ENCODE assay signal across 10 cellular contexts in the genomic region with DNA sequence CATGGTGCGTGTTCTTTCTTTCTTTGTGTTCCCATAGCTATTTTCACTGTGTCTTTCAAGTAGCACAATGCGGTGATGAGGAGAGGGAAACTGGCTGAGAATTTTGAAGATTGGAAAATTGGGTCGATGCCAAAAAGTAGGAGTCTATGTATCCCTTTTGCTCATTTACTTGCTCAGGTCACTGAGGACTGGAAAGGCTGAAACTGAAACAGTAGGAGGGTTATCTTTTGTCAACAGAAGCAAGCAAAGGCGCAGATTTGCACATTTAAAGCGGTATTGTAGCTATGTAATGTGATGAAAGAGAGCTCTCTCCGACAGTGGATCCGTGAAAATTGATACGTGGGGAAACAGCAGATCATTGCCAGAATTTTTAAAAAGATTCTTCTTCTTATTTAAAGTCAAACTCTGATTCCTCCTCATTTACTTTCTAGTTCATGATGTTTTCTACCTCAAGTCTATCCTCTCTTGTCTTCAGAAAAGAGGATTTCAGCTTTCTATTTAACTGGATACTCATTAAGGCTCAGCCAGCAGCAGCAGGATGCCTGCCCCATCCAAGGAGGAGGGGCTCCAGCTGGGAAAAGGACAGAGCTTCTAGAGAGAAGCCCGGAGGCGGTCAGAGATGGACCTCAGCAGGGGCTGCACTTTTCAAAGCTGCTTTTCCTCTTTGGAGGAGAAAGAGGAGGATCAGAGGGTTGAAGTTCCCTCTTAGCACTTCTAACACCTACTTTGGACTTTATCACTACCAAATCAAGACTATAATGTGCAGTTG. TPM values are rescaled to one million over a fixed set of nuclear protein-coding genes. Genes with fewer than 3 reads are reported as not detected.
DNase-seq lines count a peak whose midpoint lies in the region; ATAC-seq and TF ChIP-seq lines count a peak whose summit lies in the region.
"Had no signal": no experiment of that assay in that cellular context is flagged by ENCODE, and none has a peak within 500 bp of the region (broad histone marks: within the 10 kb centered on the region; RNA-seq: fewer than 3 reads in every experiment).

No MANE protein-coding gene starts in this region.

- H3K4me1 ChIP-seq in heart right ventricle (peaks cover 0 to 16% (median 0%) of the 10 kb centered on the region in 9 donors), psoas muscle (no peaks in the 10 kb centered on the region)

- peak; percentile 59 for DNase-seq in HEK293T (ENCODE audit: extremely low spot score)
- peak; percentile 72 for DNase-seq in SK-N-MC (ENCODE audit: low read depth, low spot score)
- DNase-seq in heart right ventricle, result peak; percentile 28 to 53
- peak in 1 of 2 donors; percentile 46 for DNase-seq in psoas muscle
- no peak for DNase-seq in stimulated activated naive CD4-positive, alpha-beta T cell treated with Interleukin-2 at 50 U/mL for 16 hours (lab: John Stamatoyannopoulos, UW)
- DNase-seq: GOT3, NCI-H526 treated with DMSO at 0.1 percent for 48 hours had no signal

- TF ChIP-seq CTCF in heart right ventricle (IDR thresholded peaks at IDR 0.05) (no peak), psoas muscle (IDR thresholded peaks at IDR 0.05) (no peak)

- 19 to 25% methylated on average over 10 of the region's 10 CpGs for WGBS in heart right ventricle, 2 donors
- WGBS in psoas muscle, 3 donors, result 14% methylated on average over 10 of the region's 10 CpGs

- CTCF ChIA-PET in HEK293T (lab: Yijun Ruan, JAX), result interaction anchor here (0.7 kb wide), 1 partner anchor 13 kb away, joined by 4 read pairs; no protein-coding TSS in a partner anchor

- H3K9me3 ChIP-seq in SK-N-MC (ENCODE audit: low read depth, low read length), result no peaks in the 10 kb centered on the region
- H3K9me3 ChIP-seq in heart right ventricle, result no peaks in the 10 kb centered on the region
- H3K9me3 ChIP-seq in psoas muscle, result no peaks in the 10 kb centered on the region

- H3K27ac ChIP-seq in SK-N-MC (peak overlapping the region; percentile 93), heart right ventricle (peak overlapping the region in 7 of 10 donors; percentile 2 to 63 (median 47)), psoas muscle (no peak overlapping the region)

- peak overlapping the region; percentile 72 for H3K9ac ChIP-seq in SK-N-MC (ENCODE audit: insufficient read length)

- POLR2A ChIA-PET in HEK293T (lab: Yijun Ruan, JAX), result interaction anchor here (0.7 to 0.9 kb wide), 2 partner anchors 10 to 69 kb away, joined by 3 to 4 read pairs; no protein-coding TSS in a partner anchor

- H3K4me3 ChIP-seq in SK-N-MC (peak overlapping the region; percentile 76), heart right ventricle (peak overlapping the region in 7 of 10 donors; percentile 13 to 46 (median 33)), psoas muscle (peak overlapping the region; percentile 33)

- intact Hi-C loops in heart right ventricle (cut with DNase I) (loop anchor here in 1 of 10 donors (10.0 kb wide), 1 partner anchor 174 kb away; no protein-coding TSS in a partner anchor), psoas muscle (cut with DNase I) (no loop called here)

- H3K36me3 ChIP-seq in SK-N-MC (ENCODE audit: insufficient read depth, low read length) (no peaks in the 10 kb centered on the region), heart right ventricle (no peaks in the 10 kb centered on the region), psoas muscle (ENCODE audit: insufficient read depth in 1 of 2, low read depth in 1 of 2) (no peaks in the 10 kb centered on the region)

- ATAC-seq in heart right ventricle (peak in 7 of 8 donors; percentile 71 to 92 (median 83)), psoas muscle (no peak), GM19397 (IDR thresholded peaks at IDR 0.05; ENCODE audit: unreplicated experiment) (no peak), HG03460 (IDR thresholded peaks at IDR 0.05; ENCODE audit: unreplicated experiment) (no peak), HG02623 (IDR thresholded peaks at IDR 0.05; ENCODE audit: unreplicated experiment) (no peak)

- H3K27me3 ChIP-seq in heart right ventricle (no peaks in the 10 kb centered on the region), psoas muscle (ENCODE audit: insufficient read depth in 3 of 3, low read length in 2 of 3) (no peaks in the 10 kb centered on the region)

TF ChIP-seq in HEK293T, 16 proteins besides CTCF, POLR2A, EP300 and RAD21:
- no peak for TF ChIP-seq FOXM1 (IDR thresholded peaks at IDR 0.05; ENCODE audit: borderline replicate concordance)
- no peak for TF ChIP-seq SUZ12 (IDR thresholded peaks at IDR 0.05)
- no peak for TF ChIP-seq BHLHE40 (IDR thresholded peaks at IDR 0.05; ENCODE audit: borderline replicate concordance)
- no peak for TF ChIP-seq SP1 (IDR thresholded peaks at IDR 0.05)
- no peak for TF ChIP-seq HDGF (IDR thresholded peaks at IDR 0.05; ENCODE audit: borderline replicate concordance)
- TF ChIP-seq TARDBP (IDR thresholded peaks at IDR 0.05), result no peak
- no peak for TF ChIP-seq FOXA1 (IDR thresholded peaks at IDR 0.05)
- no peak for TF ChIP-seq CTBP1 (IDR thresholded peaks at IDR 0.05; ENCODE audit: borderline replicate concordance)
- no peak for TF ChIP-seq L3MBTL2 (conservative IDR thresholded peaks at IDR 0.05)
- no peak for TF ChIP-seq FOXK2 (IDR thresholded peaks at IDR 0.05)
- no peak for TF ChIP-seq ARNT (IDR thresholded peaks at IDR 0.05)
- no peak for TF ChIP-seq ELF4 (IDR thresholded peaks at IDR 0.05)
- TF ChIP-seq, protein P1, sequence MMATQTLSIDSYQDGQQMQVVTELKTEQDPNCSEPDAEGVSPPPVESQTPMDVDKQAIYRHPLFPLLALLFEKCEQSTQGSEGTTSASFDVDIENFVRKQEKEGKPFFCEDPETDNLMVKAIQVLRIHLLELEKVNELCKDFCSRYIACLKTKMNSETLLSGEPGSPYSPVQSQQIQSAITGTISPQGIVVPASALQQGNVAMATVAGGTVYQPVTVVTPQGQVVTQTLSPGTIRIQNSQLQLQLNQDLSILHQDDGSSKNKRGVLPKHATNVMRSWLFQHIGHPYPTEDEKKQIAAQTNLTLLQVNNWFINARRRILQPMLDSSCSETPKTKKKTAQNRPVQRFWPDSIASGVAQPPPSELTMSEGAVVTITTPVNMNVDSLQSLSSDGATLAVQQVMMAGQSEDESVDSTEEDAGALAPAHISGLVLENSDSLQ (IDR thresholded peaks at IDR 0.05), result no peak
- TF ChIP-seq NFRKB (IDR thresholded peaks at IDR 0.05), result no peak
- no peak for TF ChIP-seq LEF1 (IDR thresholded peaks at IDR 0.05; ENCODE audit: borderline replicate concordance)
- TF ChIP-seq ZNF384 (IDR thresholded peaks at IDR 0.05), result no peak

RNA-seq across cellular contexts. Expression of gene FYN, which starts 15.9 kb away (rescaled TPM):
- total RNA-seq in heart right ventricle, result 10 to 100 TPM; 33.5 to 58.1 (median 45.6) TPM
- polyA plus RNA-seq in heart right ventricle, result 10 to 100 TPM; 19.1 to 28.0 TPM
- 10 to 100 TPM in 3 of 4 donors, 1 to 10 TPM in 1; 9.5 to 27.8 (median 15.0) TPM for total RNA-seq in psoas muscle
- polyA plus RNA-seq in psoas muscle, result 10 to 100 TPM in 1 of 3 donors, 1 to 10 TPM in 2; 7.1 to 12.3 (median 8.9) TPM

Comparison
In these comparisons a context has a peak if more than half of its experiments do, and no peak if none do; other contexts are left out.
1. ATAC-seq: peak in heart right ventricle (7 of 8); none in psoas muscle (0 of 4), GM19397 (single experiment), HG03460 (single experiment) and HG02623 (single experiment).
2. Peak in every context shown above with its lines, with median percentiles within 50 percentile points of each other: H3K4me3 ChIP-seq.